ENCODE assay signal across 10 cellular contexts in genomic region chr22:27416553-27417427, GRCh38.
DNase-seq lines count a peak whose midpoint lies in the region; ATAC-seq, FAIRE-seq and TF ChIP-seq lines count a peak whose summit lies in the region.
"Had no signal": no experiment of that assay in that cellular context is flagged by ENCODE, and none has a peak within 500 bp of the region (broad histone marks: within the 10 kb centered on the region; RNA-seq: fewer than 3 reads in every experiment).

No MANE protein-coding gene starts in this region.

- no peaks in the 10 kb centered on the region for H3K27me3 ChIP-seq in HUES6 (ENCODE audit: control insufficient read depth, insufficient read depth, low read length)
- H3K27me3 ChIP-seq in astrocyte (ENCODE audit: insufficient read depth, low read length), result peaks cover 19% of the 10 kb centered on the region

- H3K9ac ChIP-seq in HUES6 (ENCODE audit: low read length), result peak overlapping the region; percentile 7
- H3K9ac ChIP-seq in astrocyte (ENCODE audit: low read length), result peak overlapping the region; percentile 39

- H3K27ac ChIP-seq in HUES6 (ENCODE audit: low read depth, low read length) (no peak overlapping the region), astrocyte (ENCODE audit: low read depth, low read length) (no peak overlapping the region)
- H3K27ac ChIP-seq: VCaP had no signal

- H3K27me3 Mint-ChIP-seq in astrocyte (ENCODE audit: low read depth, unreplicated experiment), result no peaks in the 10 kb centered on the region
- peaks cover 10% of the 10 kb centered on the region for H3K27me3 Mint-ChIP-seq in activated CD8-positive, alpha-beta memory T cell treated with anti-CD3 and anti-CD28 coated beads, Interleukin-2, amount 10 ng/mL, durations not matched to agents 7 days and 5 days
- peaks cover 47% of the 10 kb centered on the region for H3K27me3 Mint-ChIP-seq in stimulated activated naive CD8-positive, alpha-beta T cell treated with anti-CD3 and anti-CD28 coated beads, Interleukin-15, amount 100 ng/mL, for 72 hours

- H3K9me3 Mint-ChIP-seq in astrocyte (ENCODE audit: unreplicated experiment), result no peaks in the 10 kb centered on the region
- H3K9me3 Mint-ChIP-seq in activated CD8-positive, alpha-beta memory T cell treated with anti-CD3 and anti-CD28 coated beads, Interleukin-2, amount 10 ng/mL, durations not matched to agents 7 days and 5 days (ENCODE audit: low read depth), result no peaks in the 10 kb centered on the region
- H3K9me3 Mint-ChIP-seq in stimulated activated naive CD8-positive, alpha-beta T cell treated with anti-CD3 and anti-CD28 coated beads, Interleukin-15, amount 100 ng/mL, for 72 hours, result no peaks in the 10 kb centered on the region

- no peaks in the 10 kb centered on the region for H3K36me3 ChIP-seq in HUES6 (ENCODE audit: control insufficient read depth, insufficient read depth, low read length)
- no peaks in the 10 kb centered on the region for H3K36me3 ChIP-seq in astrocyte (ENCODE audit: insufficient read depth, low read length)

- DNase-seq in AG08395 (ENCODE audit: low spot score) (peak; percentile 91), astrocyte (ENCODE audit: low read depth) (peak; percentile 90), iris pigment epithelial cell (ENCODE audit: low read depth) (peak; percentile 71), hippocampal formation (lab: John Stamatoyannopoulos, UW) (no peak)
- no peak for DNase-seq in activated CD8-positive, alpha-beta memory T cell treated with anti-CD3 and anti-CD28 coated beads, Interleukin-2, amount 10 ng/mL, durations not matched to agents 7 days and 5 days
- no peak for DNase-seq in stimulated activated naive CD8-positive, alpha-beta T cell treated with anti-CD3 and anti-CD28 coated beads, Interleukin-15, amount 100 ng/mL, for 72 hours
- DNase-seq: caudate nucleus had no signal

- CTCF ChIA-PET in activated CD8-positive, alpha-beta memory T cell treated with anti-CD3 and anti-CD28 coated beads, Interleukin-2, amount 10 ng/mL, durations not matched to agents 7 days and 5 days (lab: Charles Lee), result no interaction called here

- no peaks in the 10 kb centered on the region for H3K9me3 ChIP-seq in HUES6 (ENCODE audit: control insufficient read depth, insufficient read depth, low read depth, low read length)
- no peaks in the 10 kb centered on the region for H3K9me3 ChIP-seq in astrocyte (ENCODE audit: insufficient read depth, low read depth, low read length)

- peak overlapping the region; percentile 60 for H3K4me2 ChIP-seq in astrocyte (ENCODE audit: low read length)

- H2AFZ ChIP-seq in astrocyte (ENCODE audit: low read depth, low read length), result peak overlapping the region; percentile 38

- no peak overlapping the region for H3K4me3 ChIP-seq in HUES6 (ENCODE audit: low read depth, low read length)
- H3K4me3 ChIP-seq in astrocyte (ENCODE audit: insufficient read depth, low read depth, low read length), result no peak overlapping the region

- no peaks in the 10 kb centered on the region for H3K79me2 ChIP-seq in astrocyte (ENCODE audit: insufficient read depth, low read length)

- ATAC-seq in activated CD8-positive, alpha-beta memory T cell treated with anti-CD3 and anti-CD28 coated beads, Interleukin-2, amount 10 ng/mL, durations not matched to agents 7 days and 5 days, result no peak
- no peak for ATAC-seq in stimulated activated naive CD8-positive, alpha-beta T cell treated with anti-CD3 and anti-CD28 coated beads, Interleukin-15, amount 100 ng/mL, for 72 hours
- ATAC-seq in GM21825 (IDR thresholded peaks at IDR 0.05; ENCODE audit: unreplicated experiment), result no peak

- H4K20me1 ChIP-seq in astrocyte (ENCODE audit: insufficient read depth, low read length), result no peaks in the 10 kb centered on the region

- TF ChIP-seq CTCF in astrocyte (IDR thresholded peaks at IDR 0.05; ENCODE audit: insufficient read depth, low read depth, low read length), result no peak

- H3K36me3 Mint-ChIP-seq in astrocyte (ENCODE audit: low read depth, unreplicated experiment), result no peaks in the 10 kb centered on the region
- H3K36me3 Mint-ChIP-seq in activated CD8-positive, alpha-beta memory T cell treated with anti-CD3 and anti-CD28 coated beads, Interleukin-2, amount 10 ng/mL, durations not matched to agents 7 days and 5 days, result no peaks in the 10 kb centered on the region

- H3K4me1 Mint-ChIP-seq in astrocyte (ENCODE audit: low read depth, unreplicated experiment), result peaks cover 18% of the 10 kb centered on the region
- no peaks in the 10 kb centered on the region for H3K4me1 Mint-ChIP-seq in activated CD8-positive, alpha-beta memory T cell treated with anti-CD3 and anti-CD28 coated beads, Interleukin-2, amount 10 ng/mL, durations not matched to agents 7 days and 5 days
- H3K4me1 Mint-ChIP-seq in stimulated activated naive CD8-positive, alpha-beta T cell treated with anti-CD3 and anti-CD28 coated beads, Interleukin-15, amount 100 ng/mL, for 72 hours, result no peaks in the 10 kb centered on the region

- peak overlapping the region; percentile 28 for H3K27ac Mint-ChIP-seq in astrocyte (ENCODE audit: unreplicated experiment)
- H3K27ac Mint-ChIP-seq in activated CD8-positive, alpha-beta memory T cell treated with anti-CD3 and anti-CD28 coated beads, Interleukin-2, amount 10 ng/mL, durations not matched to agents 7 days and 5 days, result no peak overlapping the region
- H3K27ac Mint-ChIP-seq in stimulated activated naive CD8-positive, alpha-beta T cell treated with anti-CD3 and anti-CD28 coated beads, Interleukin-15, amount 100 ng/mL, for 72 hours, result no peak overlapping the region

- peak; percentile 91 for FAIRE-seq in astrocyte (lab: Jason Lieb, UNC)

- H3K4me3 Mint-ChIP-seq in astrocyte (ENCODE audit: unreplicated experiment), result no peak overlapping the region
- H3K4me3 Mint-ChIP-seq in activated CD8-positive, alpha-beta memory T cell treated with anti-CD3 and anti-CD28 coated beads, Interleukin-2, amount 10 ng/mL, durations not matched to agents 7 days and 5 days, result no peak overlapping the region
- no peak overlapping the region for H3K4me3 Mint-ChIP-seq in stimulated activated naive CD8-positive, alpha-beta T cell treated with anti-CD3 and anti-CD28 coated beads, Interleukin-15, amount 100 ng/mL, for 72 hours

- H3K4me1 ChIP-seq in HUES6 (ENCODE audit: control insufficient read depth, insufficient read depth, low read length), result peaks cover 26% of the 10 kb centered on the region
- peaks cover 33% of the 10 kb centered on the region for H3K4me1 ChIP-seq in astrocyte (ENCODE audit: insufficient read depth, low read length)

Comparison
In these comparisons a context has a peak if more than half of its experiments do, and no peak if none do; other contexts are left out.
1. DNase-seq: peak in AG08395 (single experiment), astrocyte (single experiment) and iris pigment epithelial cell (single experiment); none in activated CD8-positive, alpha-beta memory T cell treated with anti-CD3 and anti-CD28 coated beads, Interleukin-2, amount 10 ng/mL, durations not matched to agents 7 days and 5 days (single experiment), stimulated activated naive CD8-positive, alpha-beta T cell treated with anti-CD3 and anti-CD28 coated beads, Interleukin-15, amount 100 ng/mL, for 72 hours (0 of 2) and hippocampal formation (0 of 2).